ENCODE assay signal across 24 cellular contexts in the genomic region with DNA sequence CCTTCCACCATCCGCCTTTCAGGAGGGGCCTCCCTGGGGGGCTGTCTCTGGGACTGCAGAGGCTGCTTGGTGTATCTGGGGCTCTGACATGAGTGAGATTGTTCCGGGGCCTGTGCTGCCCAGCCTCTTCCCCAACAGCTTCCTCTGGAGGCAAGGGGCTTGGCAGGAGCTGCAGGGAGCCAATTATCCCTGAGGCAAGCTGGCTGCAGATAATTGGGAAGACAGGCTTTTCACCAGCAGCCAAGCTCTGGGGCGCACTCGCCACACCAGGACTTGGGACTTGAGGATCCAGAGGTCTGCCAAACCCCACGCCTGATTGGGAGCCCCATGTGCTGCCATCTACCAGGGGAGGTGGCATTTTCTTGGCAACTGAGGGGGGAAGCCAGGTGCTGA. TPM values are rescaled to one million over a fixed set of nuclear protein-coding genes. Genes with fewer than 3 reads are reported as not detected.
DNase-seq lines count a peak whose midpoint lies in the region; ATAC-seq, FAIRE-seq and TF ChIP-seq lines count a peak whose summit lies in the region.
"Had no signal": no experiment of that assay in that cellular context is flagged by ENCODE, and none has a peak within 500 bp of the region (broad histone marks: within the 10 kb centered on the region; RNA-seq: fewer than 3 reads in every experiment).

No MANE protein-coding gene starts in this region.

- intact Hi-C loops in A673 (cut with micrococcal nuclease; ENCODE audit: unreplicated experiment) (no loop called here), HepG2 (cut with micrococcal nuclease; ENCODE audit: unreplicated experiment) (no loop called here)

- TF ChIP-seq POLR2A in HepG2 (IDR thresholded peaks at IDR 0.05; ENCODE audit: insufficient read depth in 1 of 2, low read depth in 2 of 2, low read length in 2 of 2) = no peak

- TF ChIP-seq CTCF in A673 (conservative IDR thresholded peaks at IDR 0.05; ENCODE audit: low read depth, low read length) (no peak), BE2C (IDR thresholded peaks at IDR 0.05; ENCODE audit: low read depth, low read length) (no peak), brain (conservative IDR thresholded peaks at IDR 0.05) (no peak), HepG2 (CRISPR knock-in tag; IDR thresholded peaks at IDR 0.05) (no peak)

- no peak overlapping the region for H2AFZ ChIP-seq in HepG2 (ENCODE audit: low read length)
- H2AFZ ChIP-seq: GM23248 had no signal

- peaks cover 4% of the 10 kb centered on the region for H3K27me3 Mint-ChIP-seq in brain

- H3K36me3 ChIP-seq in A673 (ENCODE audit: insufficient read depth, low read length, poor library complexity, severe bottlenecking) (no peaks in the 10 kb centered on the region), BE2C (no peaks in the 10 kb centered on the region), HepG2 (replicated peaks in 1 of 2; ENCODE audit: control insufficient read depth in 1 of 2, insufficient read depth in 2 of 2, low read length in 2 of 2) (no peaks in the 10 kb centered on the region)
- H3K36me3 ChIP-seq: HAP-1 had no signal

- H3K27me3 ChIP-seq in A673 (replicated peaks; ENCODE audit: insufficient read depth, low read depth, low read length, poor library complexity) = no peaks in the 10 kb centered on the region
- no peaks in the 10 kb centered on the region for H3K27me3 ChIP-seq in BE2C
- peaks cover 8 to 38% of the 10 kb centered on the region in 2 experiments; a peak in 4 of 5 replicates for H3K27me3 ChIP-seq in HepG2 (ENCODE audit: control insufficient read depth in 1 of 2, insufficient read depth in 2 of 2, low read length in 2 of 2)

- H3K4me1 Mint-ChIP-seq in brain = peaks cover 18% of the 10 kb centered on the region

- H3K9me3 Mint-ChIP-seq in brain = no peaks in the 10 kb centered on the region
- H3K9me3 Mint-ChIP-seq: CD8-positive, alpha-beta memory T cell had no signal

- POLR2A ChIA-PET in A673 (lab: Charles Lee; ENCODE audit: low non-redundant PET) = no interaction called here
- POLR2A ChIA-PET in HepG2 (lab: Yijun Ruan, JAX) = no interaction called here

- in situ Hi-C loops in HepG2 (cut with HindIII; ENCODE audit: extremely low pct_ligation_motif_present, low pct_unique_long_range_greater_than_20kb) = loop anchor here (5.0 to 25.0 kb wide), 2 partner anchors 126 to 1321 kb away; no protein-coding TSS in a partner anchor

- no peak for ATAC-seq in HepG2
- ATAC-seq: GM12878, PC-3 had no signal

- no TSS peak for BruUV-seq in A673 (replicated peaks; lab: Mats Ljungman, UMichigan)
- no TSS peak for BruUV-seq in HepG2 (replicated peaks; lab: Mats Ljungman, UMichigan)

- FAIRE-seq in HepG2 (lab: Jason Lieb, UNC) = no peak
- FAIRE-seq: D721Med, GM12878 had no signal

- no peak overlapping the region for H3K4me2 ChIP-seq in HepG2 (ENCODE audit: low read depth, low read length)

- H3K9ac ChIP-seq in HepG2 (ENCODE audit: insufficient read depth, low read depth, low read length) = no peak overlapping the region
- H3K9ac ChIP-seq: GM23248 had no signal

- H3K27ac ChIP-seq in A673 (ENCODE audit: low read depth, low read length, poor library complexity, severe bottlenecking) (no peak overlapping the region), HepG2 (ENCODE audit: extremely low read length, insufficient read depth, low read length) (no peak overlapping the region)
- H3K27ac ChIP-seq: C4-2B, GM23248, HL-60 had no signal

- DNase-seq in A673 (ENCODE audit: low spot score) (peak; percentile 60), BE2C (peak; percentile 70), NCI-H146 treated with DMSO at 0.1 percent for 48 hours (lab: John Stamatoyannopoulos, UW; ENCODE audit: unreplicated experiment) (peak; percentile 6), islet precursor cell (no peak), HepG2 (ENCODE audit: low spot score) (no peak), NCI-H2196 treated with DMSO at 0.1 percent for 48 hours (lab: John Stamatoyannopoulos, UW; ENCODE audit: unreplicated experiment) (no peak)
- DNase-seq: CD8-positive, alpha-beta memory T cell; DMS79 treated with DMSO at 0.1 percent for 48 hours; GM23248; KG1; NCI-H1092; NCI-H1694; NCI-H2081; NCI-H2171; NCI-H510A; PC-3; Right ventricle myocardium superior; T-helper 2 cell had no signal

- no peaks in the 10 kb centered on the region for H3K36me3 Mint-ChIP-seq in brain
- H3K36me3 Mint-ChIP-seq: CD8-positive, alpha-beta memory T cell had no signal

- CTCF ChIA-PET in A673 (lab: Charles Lee) (interaction anchor here (0.6 to 2.0 kb wide), 2 partner anchors 127 to 236 kb away, joined by 3 to 7 read pairs; no protein-coding TSS in a partner anchor), HepG2 (lab: Yijun Ruan, JAX; ENCODE audit: low intra/inter-chr PET ratio, low total read pairs) (no interaction called here)

- no peaks in the 10 kb centered on the region for H3K79me2 ChIP-seq in HepG2 (ENCODE audit: insufficient read depth, low read length)

- H4K20me1 ChIP-seq in HepG2 (ENCODE audit: insufficient read depth, low read length) = no peaks in the 10 kb centered on the region

- no CpG with 5 or more reads among the region's 5 CpGs for WGBS in HepG2 (ENCODE audit: low lambda C conversion rate)

- H3K9me3 ChIP-seq in A673 (ENCODE audit: low read depth, low read length, poor library complexity, severe bottlenecking) (no peaks in the 10 kb centered on the region), BE2C (no peaks in the 10 kb centered on the region), HepG2 (ENCODE audit: low read length) (no peaks in the 10 kb centered on the region)
- H3K9me3 ChIP-seq: HAP-1 had no signal

- H3K4me1 ChIP-seq in A673 (ENCODE audit: insufficient read depth, low read length, poor library complexity, severe bottlenecking) (no peaks in the 10 kb centered on the region), BE2C (peaks cover 12% of the 10 kb centered on the region), HepG2 (ENCODE audit: insufficient read depth, low read length) (no peaks in the 10 kb centered on the region)
- H3K4me1 ChIP-seq: HAP-1 had no signal

- H3K4me3 Mint-ChIP-seq in brain = no peak overlapping the region
- H3K4me3 Mint-ChIP-seq: CD8-positive, alpha-beta memory T cell had no signal

- H3K4me3 ChIP-seq in A673 (ENCODE audit: low read depth, low read length, poor library complexity, severe bottlenecking) = no peak overlapping the region
- H3K4me3 ChIP-seq in BE2C (ENCODE audit: low read depth, low read length) = no peak overlapping the region
- no peak overlapping the region for H3K4me3 ChIP-seq in HepG2 (replicated peaks in 1 of 3; ENCODE audit: insufficient read depth in 1 of 3, low read depth in 2 of 3, low read length in 3 of 3)
- H3K4me3 ChIP-seq: GM12878, GM23248, HAP-1 had no signal

- TF ChIP-seq RAD21 in HepG2 (CRISPR knock-in tag; IDR thresholded peaks at IDR 0.05) = no peak

- peak overlapping the region in 4 of 5 experiments; percentile 49 to 70 (median 64) for H3K27ac Mint-ChIP-seq in brain
- H3K27ac Mint-ChIP-seq: CD8-positive, alpha-beta memory T cell had no signal

- TF ChIP-seq EP300 in HepG2 (IDR thresholded peaks at IDR 0.05; ENCODE audit: low read depth in 2 of 2, low read length in 2 of 2) (no peak), HepG2 (CRISPR knock-in tag; IDR thresholded peaks at IDR 0.05; ENCODE audit: borderline replicate concordance) (no peak)

RNA-seq across cellular contexts. Expression of a gene that starts 15.6 kb away (rescaled TPM):
- 9.6 and 9.9 TPM in 2 replicates for total RNA-seq in A673 (2021)
- polyA plus RNA-seq in BE2C (2012; ENCODE audit: insufficient read depth, insufficient read length, low read depth) = 68.7 TPM
- 21.3 TPM for polyA plus RNA-seq in brain (ENCODE audit: insufficient read depth, low read depth, low replicate concordance)
- total RNA-seq in HepG2 (2016; rRNA removed; fragmentation: Illumina TruSeq; extraction: Trizol) = 0.11 and 0.22 TPM in 2 replicates
- total RNA-seq in HepG2 (2016; cell fraction: cytosol; rRNA removed; fragmentation: Illumina TruSeq; extraction: Trizol; ENCODE audit: low read depth) = 0.20 and 0.35 TPM in 2 replicates
- total RNA-seq in HepG2 (2016; cell fraction: insoluble cytoplasmic fraction; rRNA removed; fragmentation: Illumina TruSeq; extraction: Trizol) = 0.10 and 0.35 TPM in 2 replicates
- total RNA-seq in HepG2 (2016; cell fraction: membrane; rRNA removed; fragmentation: Illumina TruSeq; extraction: Trizol) = 0.49 and 0.93 TPM in 2 replicates
- 0.65 TPM in 1 of 2 replicates, not detected in the other for total RNA-seq in HepG2 (2016; cell fraction: nucleus; rRNA removed; fragmentation: Illumina TruSeq; extraction: Trizol)
- polyA plus RNA-seq in HepG2 (2011; rRNA removed) = 0.54 and 0.77 TPM in 2 replicates
- 0.36 and 1.4 TPM in 2 replicates for polyA plus RNA-seq in HepG2 (2011; cell fraction: cytosol; rRNA removed)
- polyA plus RNA-seq in HepG2 (2011; cell fraction: nucleus; rRNA removed) = 0.54 and 1.4 TPM in 2 replicates
- polyA plus RNA-seq in HepG2 (2012) = 0.07 and 0.17 TPM in 2 replicates
- polyA plus RNA-seq in HepG2 (2016; cell fraction: cytosol; fragmentation: Illumina TruSeq; extraction: Trizol; ENCODE audit: low read depth) = 0.42 and 0.51 TPM in 2 replicates
- polyA plus RNA-seq in HepG2 (2016; cell fraction: insoluble cytoplasmic fraction; fragmentation: Illumina TruSeq; extraction: Trizol; ENCODE audit: low read depth) = 0.57 and 0.67 TPM in 2 replicates
- 0.86 and 1.3 TPM in 2 replicates for polyA plus RNA-seq in HepG2 (2016; cell fraction: membrane; fragmentation: Illumina TruSeq; extraction: Trizol; ENCODE audit: low read depth)
- polyA plus RNA-seq in HepG2 (2016; cell fraction: nucleus; fragmentation: Illumina TruSeq; extraction: Trizol; ENCODE audit: insufficient read depth, low read depth) = 0.70 and 1.5 TPM in 2 replicates
- polyA minus RNA-seq in HepG2 (2011; rRNA and poly(A)+ RNA removed; ENCODE audit: low replicate concordance) = 2.3 and 4.0 TPM in 2 replicates
- 0.99 and 1.4 TPM in 2 replicates for polyA minus RNA-seq in HepG2 (2011; cell fraction: cytosol; rRNA and poly(A)+ RNA removed)
- polyA minus RNA-seq in HepG2 (2011; cell fraction: nucleus; rRNA and poly(A)+ RNA removed) = not detected in 2 replicates
- total RNA-seq: GM23248 had no signal

RNA-seq across cellular contexts. Expression of a gene that starts 36.2 kb away (rescaled TPM):
- 50.7 and 59.7 TPM in 2 replicates for total RNA-seq in A673 (2021)
- polyA plus RNA-seq in BE2C (2012; ENCODE audit: insufficient read depth, insufficient read length, low read depth) = 200 TPM
- 119 TPM for polyA plus RNA-seq in brain (ENCODE audit: insufficient read depth, low read depth, low replicate concordance)
- 28.6 and 35.3 TPM in 2 replicates for total RNA-seq in HepG2 (2016; rRNA removed; fragmentation: Illumina TruSeq; extraction: Trizol)
- 183 and 197 TPM in 2 replicates for total RNA-seq in HepG2 (2016; cell fraction: cytosol; rRNA removed; fragmentation: Illumina TruSeq; extraction: Trizol; ENCODE audit: low read depth)
- 29.9 and 35.6 TPM in 2 replicates for total RNA-seq in HepG2 (2016; cell fraction: insoluble cytoplasmic fraction; rRNA removed; fragmentation: Illumina TruSeq; extraction: Trizol)
- total RNA-seq in HepG2 (2016; cell fraction: membrane; rRNA removed; fragmentation: Illumina TruSeq; extraction: Trizol) = 126 and 141 TPM in 2 replicates
- total RNA-seq in HepG2 (2016; cell fraction: nucleus; rRNA removed; fragmentation: Illumina TruSeq; extraction: Trizol) = 12.8 and 14.2 TPM in 2 replicates
- polyA plus RNA-seq in HepG2 (2011; rRNA removed) = 17.5 and 21.0 TPM in 2 replicates
- 19.5 and 31.1 TPM in 2 replicates for polyA plus RNA-seq in HepG2 (2011; cell fraction: cytosol; rRNA removed)
- 16.0 and 19.9 TPM in 2 replicates for polyA plus RNA-seq in HepG2 (2011; cell fraction: nucleus; rRNA removed)
- polyA plus RNA-seq in HepG2 (2012) = 11.2 and 14.4 TPM in 2 replicates
- polyA plus RNA-seq in HepG2 (2016; cell fraction: cytosol; fragmentation: Illumina TruSeq; extraction: Trizol; ENCODE audit: low read depth) = 265 and 266 TPM in 2 replicates
- polyA plus RNA-seq in HepG2 (2016; cell fraction: insoluble cytoplasmic fraction; fragmentation: Illumina TruSeq; extraction: Trizol; ENCODE audit: low read depth) = 34.5 and 37.0 TPM in 2 replicates
- 152 and 154 TPM in 2 replicates for polyA plus RNA-seq in HepG2 (2016; cell fraction: membrane; fragmentation: Illumina TruSeq; extraction: Trizol; ENCODE audit: low read depth)
- polyA plus RNA-seq in HepG2 (2016; cell fraction: nucleus; fragmentation: Illumina TruSeq; extraction: Trizol; ENCODE audit: insufficient read depth, low read depth) = 28.6 and 30.7 TPM in 2 replicates
- polyA minus RNA-seq in HepG2 (2011; rRNA and poly(A)+ RNA removed; ENCODE audit: low replicate concordance) = 13.0 and 13.4 TPM in 2 replicates
- polyA minus RNA-seq in HepG2 (2011; cell fraction: cytosol; rRNA and poly(A)+ RNA removed) = 6.3 and 8.1 TPM in 2 replicates
- 3.0 and 4.2 TPM in 2 replicates for polyA minus RNA-seq in HepG2 (2011; cell fraction: nucleus; rRNA and poly(A)+ RNA removed)

Comparison
In these comparisons a context has a peak if more than half of its experiments do, and no peak if none do; other contexts are left out.
1. DNase-seq: peak in A673 (single experiment), BE2C (single experiment) and NCI-H146 treated with DMSO at 0.1 percent for 48 hours (single experiment); none in islet precursor cell (single experiment), HepG2 (single experiment) and NCI-H2196 treated with DMSO at 0.1 percent for 48 hours (single experiment).